Comparison of ENCODE assay signal across 19 cellular contexts in the genomic region with DNA sequence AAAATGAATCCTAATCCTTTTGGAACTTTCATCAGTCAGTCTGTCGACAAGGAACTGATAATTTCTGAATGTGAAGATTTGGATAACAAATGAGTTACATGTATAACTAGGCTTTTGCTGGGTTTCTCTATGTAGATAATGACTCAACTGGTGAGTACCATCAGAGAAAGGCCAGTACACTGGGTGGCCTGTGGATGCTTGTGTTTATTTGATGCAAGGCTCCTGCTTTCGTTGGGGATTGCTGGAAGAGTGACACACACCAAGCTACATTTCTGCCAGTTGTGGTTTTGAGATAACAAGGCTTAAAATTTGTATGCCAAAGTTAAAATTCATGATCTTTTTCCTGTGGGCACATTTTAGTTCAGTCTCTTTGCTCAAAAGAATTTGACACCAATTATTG.
DNase-seq lines count a peak whose midpoint lies in the region; TF ChIP-seq lines count a peak whose summit lies in the region.
"Had no signal": no experiment of that assay in that cellular context is flagged by ENCODE, and none has a peak within 500 bp of the region (broad histone marks: within the 10 kb centered on the region; RNA-seq: fewer than 3 reads in every experiment).

No MANE protein-coding gene starts in this region.

- H3K36me3 ChIP-seq in tibial artery, result no peaks in the 10 kb centered on the region
- H3K36me3 ChIP-seq: heart left ventricle, ovary had no signal

- TF ChIP-seq CTCF in HFFc6 (IDR thresholded peaks at IDR 0.05), result no peak
- TF ChIP-seq CTCF in fibroblast of villous mesenchyme (IDR thresholded peaks at IDR 0.05; ENCODE audit: insufficient read depth, low read depth, low read length), result no peak
- no peak for TF ChIP-seq CTCF in tibial artery (IDR thresholded peaks at IDR 0.05)

- peaks cover 0 to 57% (median 24%) of the 10 kb centered on the region in 4 donors for H3K4me1 ChIP-seq in tibial artery

- no peaks in the 10 kb centered on the region for H3K9me3 ChIP-seq in tibial artery
- H3K9me3 ChIP-seq: heart left ventricle, ovary had no signal

- no peaks in the 10 kb centered on the region for H3K36me3 Mint-ChIP-seq in HFFc6 (ENCODE audit: low read depth)
- H3K36me3 Mint-ChIP-seq: CD4-positive, alpha-beta memory T cell had no signal

- peaks cover 16% of the 10 kb centered on the region for H3K4me1 Mint-ChIP-seq in HFFc6 (ENCODE audit: low read depth)
- H3K4me1 Mint-ChIP-seq: activated B cell treated with CpG ODN at 0.5 μM for 24 hours; CD4-positive, alpha-beta memory T cell had no signal

- H3K27me3 Mint-ChIP-seq in HFFc6 (ENCODE audit: insufficient read depth), result no peaks in the 10 kb centered on the region; the same call in 1 of the 2 replicates

- no peak overlapping the region for H3K4me3 Mint-ChIP-seq in HFFc6
- H3K4me3 Mint-ChIP-seq: activated B cell treated with CpG ODN at 0.5 μM for 24 hours; CD4-positive, alpha-beta memory T cell had no signal

- no peak overlapping the region for H3K27ac Mint-ChIP-seq in HFFc6
- H3K27ac Mint-ChIP-seq: activated B cell treated with CpG ODN at 0.5 μM for 24 hours; CD4-positive, alpha-beta memory T cell had no signal

- DNase-seq in HFFc6 (peak; percentile 68), amniotic stem cell (lab: John Stamatoyannopoulos, UW) (peak; percentile 69), fibroblast of villous mesenchyme (ENCODE audit: low read depth) (peak; percentile 73), tibial artery (no peak), NCI-H128 (lab: John Stamatoyannopoulos, UW; ENCODE audit: unreplicated experiment) (no peak), iPS-NIHi11 (ENCODE audit: low spot score) (no peak)
- no peak for DNase-seq in activated CD8-positive, alpha-beta memory T cell treated with anti-CD3 and anti-CD28 coated beads, Interleukin-2, amount 50 U/mL, for 48 hours
- DNase-seq: activated B cell treated with CpG ODN at 0.5 μM for 24 hours; activated naive CD4-positive, alpha-beta T cell treated with Interleukin-2 at 50 U/mL for 16 hours; CD4-positive, alpha-beta memory T cell; GDM1; kidney glomerular epithelial cell; NCI-H187; NCI-H524; ovary; stimulated activated naive CD8-positive, alpha-beta T cell treated with anti-CD3 and anti-CD28 coated beads, Interleukin-15, Interleukin-2, amounts not matched to agents 100 U/mL and 50 U/mL, for 24 hours had no signal

- H3K27ac ChIP-seq in tibial artery, result peak overlapping the region; percentile 9 to 23
- H3K27ac ChIP-seq: heart left ventricle, HL-60, ovary, skin epidermis had no signal

- no peaks in the 10 kb centered on the region for H3K27me3 ChIP-seq in tibial artery
- H3K27me3 ChIP-seq: heart left ventricle, ovary had no signal

- intact Hi-C loops in tibial artery (cut with DNase I; ENCODE audit: low total_unique reads), result no loop called here

- H3K9me3 Mint-ChIP-seq in HFFc6, result no peaks in the 10 kb centered on the region

- no peak overlapping the region for H3K4me3 ChIP-seq in fibroblast of villous mesenchyme (ENCODE audit: low read depth, low read length)
- H3K4me3 ChIP-seq in tibial artery, result no peak overlapping the region
- H3K4me3 ChIP-seq: heart left ventricle, ovary, skin epidermis had no signal

Comparison
In these comparisons a context has a peak if more than half of its experiments do, and no peak if none do; other contexts are left out.
1. DNase-seq: peak in HFFc6 (single experiment), amniotic stem cell (single experiment) and fibroblast of villous mesenchyme (single experiment); none in tibial artery (0 of 2), NCI-H128 (single experiment), iPS-NIHi11 (single experiment) and activated CD8-positive, alpha-beta memory T cell treated with anti-CD3 and anti-CD28 coated beads, Interleukin-2, amount 50 U/mL, for 48 hours (single experiment).